1 cellular context compared by ENCODE assay signal in genomic region chr16:28925386-28926228, GRCh38.
TF ChIP-seq lines count a peak whose summit lies in the region.

No MANE protein-coding gene starts in this region.

TF ChIP-seq in GM23338, 12 proteins besides CTCF, POLR2A, EP300 and RAD21:
- TF ChIP-seq ZNF462 (CRISPR knock-in tag; IDR thresholded peaks at IDR 0.05) (no peak), ZNF331 (CRISPR knock-in tag; IDR thresholded peaks at IDR 0.05; ENCODE audit: low read depth) (no peak), POLR2AphosphoS5 (IDR thresholded peaks at IDR 0.05; ENCODE audit: low read depth) (peak; percentile 40; the same call in 1 of the 2 replicates)
